8 cellular contexts compared by ENCODE assay signal in genomic region chr16:19223235-19223847, GRCh38. TPM values are rescaled to one million over a fixed set of nuclear protein-coding genes. Genes with fewer than 3 reads are reported as not detected.
DNase-seq lines count a peak whose midpoint lies in the region; ATAC-seq and TF ChIP-seq lines count a peak whose summit lies in the region.

No MANE protein-coding gene starts in this region.

- no peaks in the 10 kb centered on the region for H3K9me3 ChIP-seq in PC-3 (ENCODE audit: low read length)

- no peaks in the 10 kb centered on the region for H4K20me1 ChIP-seq in PC-3 (ENCODE audit: low read length)

- no peak overlapping the region for H3K4me2 ChIP-seq in PC-3 (ENCODE audit: low read length)

- no peaks in the 10 kb centered on the region for H3K9me2 ChIP-seq in PC-3 (replicated peaks; ENCODE audit: low read length)

- no peak overlapping the region for H3K27ac ChIP-seq in PC-3 (ENCODE audit: low read length)

- H3K4me1 ChIP-seq in PC-3 (ENCODE audit: insufficient read depth, low read length), result no peaks in the 10 kb centered on the region; the same call in 1 of the 2 replicates

- no peaks in the 10 kb centered on the region for H3K79me2 ChIP-seq in PC-3 (ENCODE audit: low read length)

- intact Hi-C loops in PC-3 (cut with micrococcal nuclease) (no loop called here), posterior cingulate gyrus (cut with DNase I) (no loop called here)

- H3K4me3 ChIP-seq in PC-3 (ENCODE audit: low read length), result no peak overlapping the region
- H3K4me3 ChIP-seq in fibroblast of mammary gland (ENCODE audit: control insufficient read depth, low read depth, low read length), result no peak overlapping the region

- CTCF ChIA-PET in PC-3 (lab: Charles Lee), result interaction anchor here (0.7 kb wide), 1 partner anchor 35 kb away, joined by 5 read pairs; no protein-coding TSS in a partner anchor

- no peak overlapping the region for H2AFZ ChIP-seq in PC-3 (ENCODE audit: low read length)

- no peak for ATAC-seq in PC-3

- peak; percentile 3 to 42 (median 14) for DNase-seq in activated CD8-positive, alpha-beta memory T cell treated with anti-CD3 and anti-CD28 coated beads for 48 hours (ENCODE audit: low read depth in 2 of 3, low spot score in 2 of 3)
- DNase-seq in activated CD8-positive, alpha-beta memory T cell treated with anti-CD3 and anti-CD28 coated beads for 24 hours, result no peak
- DNase-seq in PC-3 (peak; percentile 77), fibroblast of mammary gland (ENCODE audit: low read depth) (peak; percentile 18), SHP77 treated with DMSO at 0.1 percent for 48 hours (lab: John Stamatoyannopoulos, UW) (no peak), posterior cingulate gyrus (no peak), nucleus accumbens (lab: John Stamatoyannopoulos, UW) (no peak)
- peak; percentile 3 for DNase-seq in stimulated activated CD8-positive, alpha-beta memory T cell treated with anti-CD3 and anti-CD28 coated beads, Interleukin-15, amount 100 ng/mL, for 24 hours (ENCODE audit: low read depth)

- TF ChIP-seq CTCF in PC-3 (conservative IDR thresholded peaks at IDR 0.05; ENCODE audit: low read depth, low read length) (peak; percentile 83), fibroblast of mammary gland (conservative IDR thresholded peaks at IDR 0.05; ENCODE audit: control insufficient read depth, insufficient read depth, low read depth, low read length) (peak; percentile 64)

- no TSS peak for BruUV-seq in PC-3 (replicated peaks; lab: Mats Ljungman, UMichigan)

- H3K9ac ChIP-seq in PC-3 (ENCODE audit: low read length), result no peak overlapping the region

- H3K27me3 ChIP-seq in PC-3 (ENCODE audit: low read length), result no peaks in the 10 kb centered on the region

- H3K36me3 ChIP-seq in PC-3 (ENCODE audit: low read depth, low read length), result 0 out of 2 replicates have a peak, but pooled peaks cover 8% of the 10 kb centered on the region

- H3F3A ChIP-seq in PC-3 (ENCODE audit: low read length, unreplicated experiment), result no peaks in the 10 kb centered on the region

- POLR2A ChIA-PET in PC-3 (lab: Charles Lee; ENCODE audit: unreplicated experiment), result no interaction called here

RNA-seq across cellular contexts. Expression of gene SYT17, which starts 55.3 kb away (rescaled TPM):
- 10.8 and 11.8 TPM in 2 replicates for total RNA-seq in PC-3 (2014; rRNA removed)

Comparison
In these comparisons a context has a peak if more than half of its experiments do, and no peak if none do; other contexts are left out.
1. DNase-seq: peak in activated CD8-positive, alpha-beta memory T cell treated with anti-CD3 and anti-CD28 coated beads for 48 hours (3 of 3), PC-3 (single experiment), fibroblast of mammary gland (single experiment) and stimulated activated CD8-positive, alpha-beta memory T cell treated with anti-CD3 and anti-CD28 coated beads, Interleukin-15, amount 100 ng/mL, for 24 hours (single experiment); none in activated CD8-positive, alpha-beta memory T cell treated with anti-CD3 and anti-CD28 coated beads for 24 hours (single experiment), SHP77 treated with DMSO at 0.1 percent for 48 hours (single experiment), posterior cingulate gyrus (0 of 10) and nucleus accumbens (0 of 56).